Comparison of ENCODE assay signal across 1 cellular context in the genomic region with DNA sequence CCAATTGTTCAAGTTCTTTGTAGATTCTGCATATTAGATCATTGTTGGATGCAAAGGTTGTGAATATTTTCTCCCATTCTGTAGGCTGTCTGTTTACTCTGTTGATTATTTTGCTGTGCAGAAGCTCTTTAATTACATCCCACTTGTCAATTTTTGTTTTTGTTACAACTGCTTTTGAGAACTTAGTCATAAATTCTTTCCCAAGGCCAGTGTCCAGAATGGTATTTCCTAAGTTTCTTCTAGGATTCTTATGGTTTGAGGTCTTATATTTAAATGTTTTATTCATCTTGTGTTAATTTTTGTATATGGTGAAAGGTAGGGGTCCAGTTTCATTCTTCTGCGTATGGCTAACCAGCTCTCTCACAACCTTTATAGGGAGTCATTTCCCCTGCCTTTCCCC.
TF ChIP-seq lines count a peak whose summit lies in the region.

No MANE protein-coding gene starts in this region.

TF ChIP-seq in IMR-90, 13 proteins besides CTCF, POLR2A, EP300 and RAD21 (continued from another document):
- TF ChIP-seq, protein P1, sequence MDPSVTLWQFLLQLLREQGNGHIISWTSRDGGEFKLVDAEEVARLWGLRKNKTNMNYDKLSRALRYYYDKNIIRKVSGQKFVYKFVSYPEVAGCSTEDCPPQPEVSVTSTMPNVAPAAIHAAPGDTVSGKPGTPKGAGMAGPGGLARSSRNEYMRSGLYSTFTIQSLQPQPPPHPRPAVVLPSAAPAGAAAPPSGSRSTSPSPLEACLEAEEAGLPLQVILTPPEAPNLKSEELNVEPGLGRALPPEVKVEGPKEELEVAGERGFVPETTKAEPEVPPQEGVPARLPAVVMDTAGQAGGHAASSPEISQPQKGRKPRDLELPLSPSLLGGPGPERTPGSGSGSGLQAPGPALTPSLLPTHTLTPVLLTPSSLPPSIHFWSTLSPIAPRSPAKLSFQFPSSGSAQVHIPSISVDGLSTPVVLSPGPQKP (IDR thresholded peaks at IDR 0.05; ENCODE audit: borderline replicate concordance, low read depth, low read length): no peak
- no peak for TF ChIP-seq MXI1 (IDR thresholded peaks at IDR 0.05; ENCODE audit: borderline replicate concordance, low read depth, low read length)
